In genomic region chr22:22908941-22909604, GRCh38 we compare ENCODE assay signal across 23 cellular contexts. TPM values are rescaled to one million over a fixed set of nuclear protein-coding genes. Genes with fewer than 3 reads are reported as not detected.
"Had no signal": no experiment of that assay in that cellular context is flagged by ENCODE, and none has a peak within 500 bp of the region (broad histone marks: within the 10 kb centered on the region; RNA-seq: fewer than 3 reads in every experiment).

No MANE protein-coding gene starts in this region.

- H3K4me1 Mint-ChIP-seq: neural crest cell had no signal

- H3K4me1 ChIP-seq: heart left ventricle, right atrium auricular region, sigmoid colon, suprapubic skin, tibial artery, upper lobe of left lung, vagina had no signal

- DNase-seq: effector memory CD4-positive, alpha-beta T cell; heart left ventricle; hippocampal formation; kidney glomerular epithelial cell; natural killer cell; ovary; sigmoid colon; stimulated activated CD4-positive, alpha-beta T cell treated with anti-CD3 and anti-CD28 coated beads, Interleukin-12 subunit alpha, Interleukin-12 subunit beta, amount 100 ng/mL, for 4 hours; stimulated activated naive CD8-positive, alpha-beta T cell treated with anti-CD3 and anti-CD28 coated beads, Interleukin-15, Interleukin-2, amounts not matched to agents 100 U/mL and 50 U/mL, for 24 hours; tibial artery; upper lobe of left lung had no signal

- H3K9me3 Mint-ChIP-seq: natural killer cell, neural crest cell had no signal

- H3K27ac ChIP-seq: heart left ventricle, ovary, right atrium auricular region, sigmoid colon, skin epidermis, suprapubic skin, tibial artery, upper lobe of left lung, vagina had no signal

- H3K4me3 Mint-ChIP-seq: natural killer cell, neural crest cell had no signal

- H3K4me3 ChIP-seq: heart left ventricle, mucosa of descending colon, ovary, right atrium auricular region, sigmoid colon, skin epidermis, suprapubic skin, tibial artery, upper lobe of left lung, vagina had no signal

- ATAC-seq: esophagus mucosa; heart left ventricle; mucosa of descending colon; natural killer cell; stimulated activated naive CD8-positive, alpha-beta T cell treated with anti-CD3 and anti-CD28 coated beads, Interleukin-15, Interleukin-2, amounts not matched to agents 100 U/mL and 50 U/mL, for 24 hours had no signal

- H3K36me3 ChIP-seq: heart left ventricle, ovary, right atrium auricular region, sigmoid colon, suprapubic skin, tibial artery, upper lobe of left lung, vagina had no signal

- H3K36me3 Mint-ChIP-seq: natural killer cell had no signal

- H3K27ac Mint-ChIP-seq: natural killer cell had no signal

- H3K27me3 ChIP-seq: ovary, right atrium auricular region, sigmoid colon, upper lobe of left lung, vagina had no signal

- H3K9me3 ChIP-seq: heart left ventricle, mucosa of descending colon, ovary, right atrium auricular region, sigmoid colon, suprapubic skin, tibial artery, upper lobe of left lung, vagina had no signal

RNA-seq across cellular contexts. Expression of gene IGLL5, which starts 21.5 kb away (rescaled TPM):
- total RNA-seq: fibroblast of lung, frontal cortex, glomerular endothelial cell, lung microvascular endothelial cell, mesenteric fat pad, neural crest cell, suprapubic skin had no signal
